Comparison of ENCODE assay signal across 8 cellular contexts in the genomic region with DNA sequence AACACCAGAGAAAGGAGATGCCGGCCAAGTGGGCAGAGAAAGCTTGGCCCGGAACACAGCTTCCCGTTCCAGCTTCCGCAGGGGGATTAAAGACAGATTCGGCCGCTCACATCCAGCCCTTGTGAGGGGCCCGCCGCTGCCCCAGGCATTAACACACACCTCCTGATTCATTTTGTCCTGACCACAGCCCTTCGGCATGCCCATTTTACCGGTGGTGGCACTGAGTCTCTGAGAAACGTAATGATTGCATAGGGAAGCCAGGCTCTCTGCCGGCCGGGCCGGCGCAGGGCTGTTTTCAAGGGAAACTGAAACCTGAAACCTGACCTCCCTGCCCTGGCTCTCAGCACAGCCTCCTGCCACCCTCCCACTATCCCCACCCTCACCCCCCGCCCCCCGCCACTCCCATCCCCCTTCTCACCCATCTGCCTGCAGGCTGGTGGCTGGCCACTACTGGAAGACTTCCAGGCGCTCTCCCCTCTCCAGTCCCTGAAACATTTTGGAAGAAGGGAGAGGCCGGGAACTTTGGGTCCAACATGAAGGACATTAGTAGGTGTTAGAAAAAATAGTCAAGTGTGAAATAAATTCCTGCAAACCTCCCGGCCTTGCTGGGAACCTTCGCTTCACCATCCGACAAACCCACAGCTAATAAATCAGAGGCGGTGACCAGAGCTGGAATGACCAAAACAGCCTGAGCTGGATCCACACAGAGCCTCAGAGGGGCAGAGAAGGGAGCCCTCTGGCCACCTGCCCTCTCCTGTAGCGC.
DNase-seq lines count a peak whose midpoint lies in the region; ATAC-seq lines count a peak whose summit lies in the region.

No MANE protein-coding gene starts in this region.

- H3K27ac ChIP-seq in muscle layer of duodenum (ENCODE audit: low read length): no peak overlapping the region

- no peaks in the 10 kb centered on the region for H3K9me3 ChIP-seq in muscle layer of duodenum (ENCODE audit: control insufficient read depth in 1 of 2, low read length in 2 of 2)

- ATAC-seq in GM21381 (IDR thresholded peaks at IDR 0.05; ENCODE audit: unreplicated experiment) (peak; percentile 60), HG02938 (IDR thresholded peaks at IDR 0.05; ENCODE audit: unreplicated experiment) (no peak)

- peaks cover 0 to 6% of the 10 kb centered on the region in 2 donors for H3K4me1 ChIP-seq in muscle layer of duodenum (ENCODE audit: control insufficient read depth in 1 of 2, insufficient read depth in 2 of 2, low read length in 2 of 2)

- no peaks in the 10 kb centered on the region for H3K27me3 ChIP-seq in muscle layer of duodenum (ENCODE audit: low read depth, low read length)

- no peaks in the 10 kb centered on the region for H3K36me3 ChIP-seq in muscle layer of duodenum (ENCODE audit: control insufficient read depth in 1 of 2, insufficient read depth in 2 of 2, low read length in 2 of 2)

- peak; percentile 32 for DNase-seq in NCI-H748 treated with DMSO at 0.1 percent for 48 hours (lab: John Stamatoyannopoulos, UW)
- DNase-seq in dermis microvascular lymphatic vessel endothelial cell (ENCODE audit: low read depth in 2 of 2): peak; percentile 20 to 42
- no peak for DNase-seq in activated CD4-positive, CD25-positive, alpha-beta regulatory T cell (lab: John Stamatoyannopoulos, UW)
- no peak for DNase-seq in activated CD4-positive, alpha-beta T cell treated with anti-CD3 and anti-CD28 coated beads for 48 hours
- DNase-seq in superior temporal gyrus (ENCODE audit: extremely low spot score): no peak

- peak overlapping the region; percentile 31 to 54 for H3K4me3 ChIP-seq in muscle layer of duodenum (ENCODE audit: low read depth in 1 of 2, low read length in 2 of 2)

Comparison
In these comparisons a context has a peak if more than half of its experiments do, and no peak if none do; other contexts are left out.
1. DNase-seq: peak in NCI-H748 treated with DMSO at 0.1 percent for 48 hours (single experiment) and dermis microvascular lymphatic vessel endothelial cell (2 of 2); none in activated CD4-positive, CD25-positive, alpha-beta regulatory T cell (0 of 4), activated CD4-positive, alpha-beta T cell treated with anti-CD3 and anti-CD28 coated beads for 48 hours (single experiment) and superior temporal gyrus (single experiment).